In the genomic region with DNA sequence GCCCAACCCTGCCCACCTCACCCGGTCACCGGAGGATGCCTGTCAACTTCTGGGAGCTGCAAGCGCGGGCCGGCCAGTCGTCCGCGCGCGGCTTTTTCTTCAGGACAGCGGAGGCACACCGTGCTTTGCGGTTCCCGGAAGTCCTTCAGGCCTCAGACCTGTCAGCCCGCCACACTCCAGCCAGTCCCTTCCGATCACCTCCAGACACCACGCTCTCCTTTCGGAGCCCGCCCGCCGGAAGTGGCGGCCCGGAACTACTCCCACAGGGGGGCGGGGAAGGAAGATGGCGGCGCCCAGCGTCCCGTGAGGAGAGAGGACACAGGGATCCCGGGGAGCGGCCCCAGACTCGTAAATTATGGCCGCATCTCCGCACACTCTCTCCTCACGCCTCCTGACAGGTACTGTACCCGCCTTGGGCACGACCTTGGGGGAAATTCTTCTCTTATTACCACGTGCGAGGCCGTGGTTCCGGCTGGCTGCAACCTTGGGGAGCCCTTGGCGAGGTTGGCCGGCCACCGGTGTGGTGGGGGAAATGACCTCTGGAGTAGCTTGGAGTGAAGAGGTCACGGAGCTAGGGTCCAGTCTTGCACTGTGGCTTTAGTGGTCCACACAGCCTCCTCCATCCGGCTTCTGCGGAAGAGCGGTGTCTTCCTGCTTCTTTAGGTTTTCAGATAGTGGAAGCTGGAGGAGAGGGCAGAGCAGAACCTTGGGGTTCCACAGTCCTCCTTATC, we compare ENCODE assay signal across 8 cellular contexts. TPM values are rescaled to one million over a fixed set of nuclear protein-coding genes. Genes with fewer than 3 reads are reported as not detected.
DNase-seq lines count a peak whose midpoint lies in the region; ATAC-seq and TF ChIP-seq lines count a peak whose summit lies in the region.

Gene COX10, plus strand, starts transcription at position 254 of the 731 bp plus-strand sequence. Its CDS starts 102 bp downstream, at position 356.

- peaks cover 3% of the 10 kb centered on the region; the same call in 1 of the 2 replicates for H4K20me1 ChIP-seq in DND-41 (ENCODE audit: insufficient read depth, low read length)
- H4K20me1 ChIP-seq in KMS-11 (ENCODE audit: insufficient read depth) = no peaks in the 10 kb centered on the region

- H3K9me3 ChIP-seq in DND-41 (ENCODE audit: insufficient read depth, low read length, severe bottlenecking) = no peaks in the 10 kb centered on the region

- H3K36me3 Mint-ChIP-seq in naive thymus-derived CD8-positive, alpha-beta T cell = peaks cover 0 to 16% (median 15%) of the 10 kb centered on the region in 3 donors

- no peaks in the 10 kb centered on the region for H3K9me3 Mint-ChIP-seq in naive thymus-derived CD8-positive, alpha-beta T cell

- peaks cover 27 to 58% (median 48%) of the 10 kb centered on the region in 4 donors for H3K4me1 Mint-ChIP-seq in naive thymus-derived CD8-positive, alpha-beta T cell

- peak within 1 kb of the TSS; percentile 99 for H2AFZ ChIP-seq in DND-41 (ENCODE audit: low read depth, low read length)
- H2AFZ ChIP-seq in KMS-11 (ENCODE audit: low read depth) = no peak within 1 kb of the TSS; the same call in 1 of the 2 replicates

- H3K4me2 ChIP-seq in DND-41 (ENCODE audit: insufficient read depth, low read length) (peak within 1 kb of the TSS; percentile 90), KMS-11 (peak within 1 kb of the TSS; percentile 29; the same call in 1 of the 2 replicates)

- H3K79me2 ChIP-seq in DND-41 (ENCODE audit: insufficient read depth, low read length) = peaks cover 85% of the 10 kb centered on the region
- H3K79me2 ChIP-seq in KMS-11 (ENCODE audit: insufficient read depth, low read depth) = peaks cover 13% of the 10 kb centered on the region

- H3K27ac ChIP-seq in DND-41 (ENCODE audit: low read length) (peak within 1 kb of the TSS; percentile 94), KMS-11 (peak within 1 kb of the TSS; percentile 65)

- no peaks in the 10 kb centered on the region for H3K27me3 ChIP-seq in DND-41 (ENCODE audit: insufficient read depth, low read length, poor library complexity)
- no peaks in the 10 kb centered on the region for H3K27me3 ChIP-seq in KMS-11 (ENCODE audit: insufficient read depth, low read depth)

- H3K4me3 ChIP-seq in DND-41 (ENCODE audit: low read depth in 1 of 2, low read length in 2 of 2) (peak within 1 kb of the TSS; percentile 87 to 97), KMS-11 (IDR thresholded peaks at IDR 0.05; ENCODE audit: insufficient read depth, low read depth, low read length) (no peak within 1 kb of the TSS), fibroblast of mammary gland (ENCODE audit: control insufficient read depth, low read depth, low read length) (peak within 1 kb of the TSS; percentile 82)

- peaks cover 31% of the 10 kb centered on the region for H3K4me1 ChIP-seq in DND-41 (ENCODE audit: insufficient read depth, low read length)
- no peaks in the 10 kb centered on the region for H3K4me1 ChIP-seq in KMS-11 (ENCODE audit: low read depth, poor library complexity, severe bottlenecking)

- TF ChIP-seq CTCF in DND-41 (IDR thresholded peaks at IDR 0.05; ENCODE audit: borderline replicate concordance, extremely low read depth, low read length, poor library complexity, severe bottlenecking) = no peak
- TF ChIP-seq CTCF in KMS-11 (conservative IDR thresholded peaks at IDR 0.05; ENCODE audit: low read depth, low read length) = no peak
- TF ChIP-seq CTCF in fibroblast of mammary gland (conservative IDR thresholded peaks at IDR 0.05; ENCODE audit: control insufficient read depth, insufficient read depth, low read depth, low read length) = no peak

- H3K27me3 Mint-ChIP-seq in naive thymus-derived CD8-positive, alpha-beta T cell = no peaks in the 10 kb centered on the region

- POLR2A ChIA-PET in naive thymus-derived CD8-positive, alpha-beta T cell (lab: Charles Lee) = interaction anchor here (0.7 to 2.2 kb wide), 7 partner anchors 17 to 335 kb away, joined by 3 to 16 read pairs (median 3); partner anchors contain the start of gene HS3ST3B1

- H3K9ac ChIP-seq in DND-41 (ENCODE audit: low read depth, low read length) (peak within 1 kb of the TSS; percentile 87), KMS-11 (peak within 1 kb of the TSS; percentile 72)

- H3K27ac Mint-ChIP-seq in naive thymus-derived CD8-positive, alpha-beta T cell = peak within 1 kb of the TSS; percentile 87 to 97 (median 96)

- peaks cover 23% of the 10 kb centered on the region for H3K36me3 ChIP-seq in DND-41 (ENCODE audit: insufficient read depth, low read length)
- H3K36me3 ChIP-seq in KMS-11 (ENCODE audit: insufficient read depth) = no peaks in the 10 kb centered on the region

- H3K4me3 Mint-ChIP-seq in naive thymus-derived CD8-positive, alpha-beta T cell = peak within 1 kb of the TSS; percentile 92 to 97 (median 94)

- DNase-seq in DND-41 = peak; percentile 85
- peak; percentile 88 for DNase-seq in RPMI8226
- DNase-seq in activated T-helper 1 cell treated with anti-CD3 and anti-CD28 coated beads, Interleukin-2, amount 50 U/mL, for 16 hours (ENCODE audit: low read depth in 1 of 2, low spot score in 1 of 2) = peak; percentile 68 to 78
- peak; percentile 64 for DNase-seq in fibroblast of mammary gland (ENCODE audit: low read depth)
- peak; percentile 68 to 90 (median 77) for DNase-seq in naive thymus-derived CD8-positive, alpha-beta T cell
- peak; percentile 52 to 82 (median 74) for DNase-seq in stimulated activated naive CD4-positive, alpha-beta T cell (lab: John Stamatoyannopoulos, UW)

- peak; percentile 98 for ATAC-seq in DND-41 (ENCODE audit: insufficient read depth, low read depth)
- ATAC-seq in GM21786 (IDR thresholded peaks at IDR 0.05; ENCODE audit: unreplicated experiment) = peak; percentile 100
- ATAC-seq in naive thymus-derived CD8-positive, alpha-beta T cell = peak; percentile 98

RNA-seq across cellular contexts. Expression of gene COX10, which starts in this region (rescaled TPM):
- 10 to 100 TPM; 21.2 to 23.5 TPM for total RNA-seq in naive thymus-derived CD8-positive, alpha-beta T cell
- 10 to 100 TPM; 18.5 to 24.5 (median 23.3) TPM for polyA plus RNA-seq in naive thymus-derived CD8-positive, alpha-beta T cell
